ENCODE assay signal across 15 cellular contexts in the genomic region with DNA sequence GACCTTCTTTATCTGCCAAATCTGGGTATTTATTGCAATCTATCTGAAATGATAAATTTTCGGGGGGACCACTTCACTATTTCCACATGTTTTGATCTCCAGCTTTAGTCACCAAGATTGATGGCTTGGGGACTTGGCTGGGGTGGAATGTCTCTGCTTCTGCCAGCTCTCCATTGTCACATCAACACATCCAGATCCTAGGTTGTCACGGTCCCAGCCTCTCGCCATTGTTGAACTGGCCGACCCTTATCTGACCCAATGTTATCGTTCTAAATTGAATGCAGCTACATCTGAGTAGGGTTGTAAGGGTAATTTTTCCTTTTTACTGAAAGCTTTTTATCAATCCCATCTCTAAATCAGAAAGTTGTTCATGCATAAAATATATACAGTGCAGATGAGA.
"Had no signal": no experiment of that assay in that cellular context is flagged by ENCODE, and none has a peak within 500 bp of the region (broad histone marks: within the 10 kb centered on the region; RNA-seq: fewer than 3 reads in every experiment).

No MANE protein-coding gene starts in this region.

- H3K4me3 ChIP-seq: colonic mucosa, heart right ventricle, mucosa of descending colon, thyroid gland had no signal

- H3K27me3 ChIP-seq: colonic mucosa, heart right ventricle, thyroid gland had no signal

- H3K4me1 ChIP-seq: colonic mucosa, thyroid gland had no signal

- H3K9me3 ChIP-seq: colonic mucosa, heart right ventricle, mucosa of descending colon, thyroid gland had no signal

- DNase-seq: colonic mucosa; dermis blood vessel endothelial cell; erythroblast; foreskin melanocyte; heart right ventricle; hypothalamus; kidney glomerular epithelial cell; mammary epithelial cell; mucosa of descending colon; naive thymus-derived CD8-positive, alpha-beta T cell; right cardiac atrium; small intestine; stimulated activated CD4-positive, alpha-beta T cell treated with anti-CD3 and anti-CD28 coated beads, Interleukin-12 subunit alpha, Interleukin-12 subunit beta, amount 100 ng/mL, for 4 hours; stimulated activated naive CD4-positive, alpha-beta T cell; thyroid gland had no signal

- H3K27ac ChIP-seq: colonic mucosa, heart right ventricle, thyroid gland had no signal

- H3K36me3 ChIP-seq: colonic mucosa had no signal
